22 cellular contexts compared by ENCODE assay signal in genomic region chr2:190478572-190478971, GRCh38. TPM values are rescaled to one million over a fixed set of nuclear protein-coding genes. Genes with fewer than 3 reads are reported as not detected.
DNase-seq lines count a peak whose midpoint lies in the region; ATAC-seq and TF ChIP-seq lines count a peak whose summit lies in the region.
"Had no signal": no experiment of that assay in that cellular context is flagged by ENCODE, and none has a peak within 500 bp of the region (broad histone marks: within the 10 kb centered on the region; RNA-seq: fewer than 3 reads in every experiment).

No MANE protein-coding gene starts in this region.

- TF ChIP-seq CTCF in right atrium auricular region (IDR thresholded peaks at IDR 0.05) (no peak), esophagus muscularis mucosa (IDR thresholded peaks at IDR 0.05) (no peak), neural progenitor cell (IDR thresholded peaks at IDR 0.05) (no peak), gastrocnemius medialis (IDR thresholded peaks at IDR 0.05 in 4 of 5, conservative IDR thresholded peaks at IDR 0.05 in 1 of 5) (no peak)

- no peaks in the 10 kb centered on the region for H4K20me1 ChIP-seq in neural progenitor cell (ENCODE audit: low read depth)
- H4K20me1 ChIP-seq: BLaER1 treated with 17β-estradiol and CSF1 and Interleukin-3, amounts not matched to agents 10 nM and 100 nM had no signal

- H3K79me2 ChIP-seq in neural progenitor cell (ENCODE audit: low read depth): no peaks in the 10 kb centered on the region

- H3K9me3 ChIP-seq in right atrium auricular region: no peaks in the 10 kb centered on the region
- H3K9me3 ChIP-seq in esophagus muscularis mucosa: no peaks in the 10 kb centered on the region
- no peaks in the 10 kb centered on the region for H3K9me3 ChIP-seq in neural progenitor cell (ENCODE audit: low read depth)
- H3K9me3 ChIP-seq in gastrocnemius medialis: no peaks in the 10 kb centered on the region
- H3K9me3 ChIP-seq: BLaER1 treated with 17β-estradiol and CSF1 and Interleukin-3, amounts not matched to agents 10 nM and 100 nM had no signal

- ATAC-seq in gastrocnemius medialis: no peak
- ATAC-seq in GM21619 (IDR thresholded peaks at IDR 0.05; ENCODE audit: unreplicated experiment): no peak
- ATAC-seq: activated T-cell treated with anti-CD3 and anti-CD28 coated beads, Interleukin-2, amount 50 U/mL, for 4 hours; stimulated activated naive CD8-positive, alpha-beta T cell treated with anti-CD3 and anti-CD28 coated beads, Interleukin-15, Interleukin-2, amounts not matched to agents 100 U/mL and 50 U/mL, for 24 hours had no signal

- 51% methylated on average over 2 of the region's 2 CpGs for WGBS in esophagus muscularis mucosa

- no peak overlapping the region for H3K27ac Mint-ChIP-seq in neural progenitor cell
- H3K27ac Mint-ChIP-seq in activated CD4-positive, alpha-beta memory T cell treated with anti-CD3 and anti-CD28 coated beads for 36 hours: no peak overlapping the region
- H3K27ac Mint-ChIP-seq: activated B cell treated with CpG ODN at 0.5 μM for 24 hours; activated CD4-positive, alpha-beta memory T cell treated with anti-CD3 and anti-CD28 coated beads, Interleukin-2, amount 10 ng/mL, durations not matched to agents 7 days and 5 days had no signal

- CTCF ChIA-PET in activated CD4-positive, alpha-beta memory T cell treated with anti-CD3 and anti-CD28 coated beads for 36 hours (lab: Charles Lee): no interaction called here

- H3K36me3 Mint-ChIP-seq in neural progenitor cell: no peaks in the 10 kb centered on the region
- H3K36me3 Mint-ChIP-seq in activated CD4-positive, alpha-beta memory T cell treated with anti-CD3 and anti-CD28 coated beads for 36 hours: peaks cover 18% of the 10 kb centered on the region
- H3K36me3 Mint-ChIP-seq: naive B cell had no signal

- no peaks in the 10 kb centered on the region for H3K36me3 ChIP-seq in right atrium auricular region
- no peaks in the 10 kb centered on the region for H3K36me3 ChIP-seq in esophagus muscularis mucosa
- H3K36me3 ChIP-seq in neural progenitor cell: no peaks in the 10 kb centered on the region
- H3K36me3 ChIP-seq in gastrocnemius medialis: no peaks in the 10 kb centered on the region
- H3K36me3 ChIP-seq: BLaER1 treated with 17β-estradiol and CSF1 and Interleukin-3, amounts not matched to agents 10 nM and 100 nM had no signal

- H3K4me1 ChIP-seq in right atrium auricular region (peaks cover 0 to 15% of the 10 kb centered on the region in 2 donors), esophagus muscularis mucosa (peaks cover 16 to 44% (median 39%) of the 10 kb centered on the region in 4 donors), neural progenitor cell (no peaks in the 10 kb centered on the region), gastrocnemius medialis (peaks cover 0 to 7% of the 10 kb centered on the region in 2 donors)
- H3K4me1 ChIP-seq: BLaER1 treated with 17β-estradiol and CSF1 and Interleukin-3, amounts not matched to agents 10 nM and 100 nM had no signal

- H3K27ac ChIP-seq in right atrium auricular region (peak overlapping the region; percentile 63 to 67), esophagus muscularis mucosa (replicated peaks in 1 of 4) (peak overlapping the region; percentile 78 to 82 (median 80)), neural progenitor cell (no peak overlapping the region), gastrocnemius medialis (no peak overlapping the region)
- H3K27ac ChIP-seq: BLaER1 treated with 17β-estradiol and CSF1 and Interleukin-3, amounts not matched to agents 10 nM and 100 nM; SK-N-MC had no signal

- in situ Hi-C loops in gastrocnemius medialis (cut with MboI; ENCODE audit: low sequenced_read_pairs in 4 of 4): no loop called here
- in situ Hi-C loops in ACHN (cut with HindIII; ENCODE audit: low pct_ligation_motif_present, low pct_unique_long_range_greater_than_20kb, low sequenced_read_pairs): no loop called here

- H3F3A ChIP-seq in neural progenitor cell (ENCODE audit: low read depth): no peaks in the 10 kb centered on the region

- DNase-seq in right atrium auricular region (ENCODE audit: low spot score) (no peak), cardiac septum (ENCODE audit: low spot score) (no peak), esophagus muscularis mucosa (ENCODE audit: extremely low spot score) (no peak), neural progenitor cell (ENCODE audit: low spot score) (no peak), gastrocnemius medialis (no peak), ACHN (no peak)
- DNase-seq in activated CD4-positive, alpha-beta memory T cell treated with anti-CD3 and anti-CD28 coated beads for 36 hours: no peak
- DNase-seq: activated B cell treated with CpG ODN at 0.5 μM for 24 hours; activated CD4-positive, alpha-beta memory T cell treated with anti-CD3 and anti-CD28 coated beads, Interleukin-2, amount 10 ng/mL, durations not matched to agents 7 days and 5 days; activated naive CD4-positive, alpha-beta T cell treated with anti-CD3 and anti-CD28 coated beads, Interleukin-2, amount 50 U/mL, for 16 hours; activated T-cell treated with anti-CD3 and anti-CD28 coated beads, Interleukin-2, amount 50 U/mL, for 4 hours; naive B cell; NCI-H1105 treated with DMSO at 0.1 percent for 48 hours; NCI-H2081 treated with DMSO at 0.1 percent for 48 hours; stimulated activated CD4-positive, alpha-beta T cell treated with anti-CD3 and anti-CD28 coated beads, Interleukin-4, amount 100 ng/mL, for 1 hour; stimulated activated naive CD8-positive, alpha-beta T cell treated with anti-CD3 and anti-CD28 coated beads, Interleukin-15, Interleukin-2, amounts not matched to agents 100 U/mL and 50 U/mL, for 24 hours; T-helper 2 cell had no signal

- no peak overlapping the region for H3K4me3 ChIP-seq in right atrium auricular region
- peak overlapping the region; percentile 31 to 46 (median 36) for H3K4me3 ChIP-seq in esophagus muscularis mucosa
- H3K4me3 ChIP-seq in neural progenitor cell: no peak overlapping the region
- H3K4me3 ChIP-seq in gastrocnemius medialis: no peak overlapping the region
- H3K4me3 ChIP-seq: BLaER1 treated with 17β-estradiol and CSF1 and Interleukin-3, amounts not matched to agents 10 nM and 100 nM; lung; SK-N-MC; smooth muscle cell had no signal

- no peak overlapping the region for H3K4me3 Mint-ChIP-seq in neural progenitor cell
- H3K4me3 Mint-ChIP-seq in activated CD4-positive, alpha-beta memory T cell treated with anti-CD3 and anti-CD28 coated beads for 36 hours: no peak overlapping the region
- H3K4me3 Mint-ChIP-seq: activated B cell treated with CpG ODN at 0.5 μM for 24 hours; activated CD4-positive, alpha-beta memory T cell treated with anti-CD3 and anti-CD28 coated beads, Interleukin-2, amount 10 ng/mL, durations not matched to agents 7 days and 5 days; activated T-cell treated with anti-CD3 and anti-CD28 coated beads, Interleukin-2, amount 50 U/mL, for 4 hours; naive B cell had no signal

- peaks cover 2% of the 10 kb centered on the region for H3K9me3 Mint-ChIP-seq in neural progenitor cell
- H3K9me3 Mint-ChIP-seq in activated CD4-positive, alpha-beta memory T cell treated with anti-CD3 and anti-CD28 coated beads for 36 hours: peaks cover 7% of the 10 kb centered on the region
- H3K9me3 Mint-ChIP-seq: activated B cell treated with CpG ODN at 0.5 μM for 24 hours; activated T-cell treated with anti-CD3 and anti-CD28 coated beads, Interleukin-2, amount 50 U/mL, for 4 hours had no signal

- H3K27me3 ChIP-seq in right atrium auricular region (no peaks in the 10 kb centered on the region), esophagus muscularis mucosa (no peaks in the 10 kb centered on the region), neural progenitor cell (no peaks in the 10 kb centered on the region), gastrocnemius medialis (no peaks in the 10 kb centered on the region)
- H3K27me3 ChIP-seq: BLaER1 treated with 17β-estradiol and CSF1 and Interleukin-3, amounts not matched to agents 10 nM and 100 nM had no signal

- TF ChIP-seq POLR2A in esophagus muscularis mucosa (IDR thresholded peaks at IDR 0.05; ENCODE audit: low read depth) (no peak), gastrocnemius medialis (IDR thresholded peaks at IDR 0.05) (no peak)

- no peak overlapping the region for H3K4me2 ChIP-seq in neural progenitor cell
- H3K4me2 ChIP-seq: BLaER1 treated with 17β-estradiol and CSF1 and Interleukin-3, amounts not matched to agents 10 nM and 100 nM; smooth muscle cell had no signal

- intact Hi-C loops in cardiac septum (cut with DNase I): no loop called here
- intact Hi-C loops in esophagus muscularis mucosa (cut with DNase I): no loop called here
- intact Hi-C loops in gastrocnemius medialis (cut with DNase I; ENCODE audit: low total_unique reads): no loop called here
- intact Hi-C loops in activated CD4-positive, alpha-beta memory T cell treated with anti-CD3 and anti-CD28 coated beads for 36 hours (cut with micrococcal nuclease): no loop called here

- no peaks in the 10 kb centered on the region for H3K27me3 Mint-ChIP-seq in neural progenitor cell (ENCODE audit: insufficient read depth, low read depth)
- H3K27me3 Mint-ChIP-seq in activated CD4-positive, alpha-beta memory T cell treated with anti-CD3 and anti-CD28 coated beads for 36 hours: no peaks in the 10 kb centered on the region
- H3K27me3 Mint-ChIP-seq: activated B cell treated with CpG ODN at 0.5 μM for 24 hours; activated CD4-positive, alpha-beta memory T cell treated with anti-CD3 and anti-CD28 coated beads, Interleukin-2, amount 10 ng/mL, durations not matched to agents 7 days and 5 days; naive B cell had no signal

- POLR2A ChIA-PET in activated CD4-positive, alpha-beta memory T cell treated with anti-CD3 and anti-CD28 coated beads for 36 hours (lab: Charles Lee): interaction anchor here (1.7 kb wide), 1 partner anchor 110 kb away, joined by 3 read pairs; no protein-coding TSS in a partner anchor

- H2AFZ ChIP-seq in neural progenitor cell (replicated peaks): peak overlapping the region; percentile 30

- no peak overlapping the region for H3K9ac ChIP-seq in neural progenitor cell
- H3K9ac ChIP-seq: BLaER1 treated with 17β-estradiol and CSF1 and Interleukin-3, amounts not matched to agents 10 nM and 100 nM had no signal

- H3K4me1 Mint-ChIP-seq in neural progenitor cell: peaks cover 8% of the 10 kb centered on the region
- H3K4me1 Mint-ChIP-seq in activated CD4-positive, alpha-beta memory T cell treated with anti-CD3 and anti-CD28 coated beads for 36 hours (ENCODE audit: low read depth): no peaks in the 10 kb centered on the region
- H3K4me1 Mint-ChIP-seq: activated B cell treated with CpG ODN at 0.5 μM for 24 hours; activated CD4-positive, alpha-beta memory T cell treated with anti-CD3 and anti-CD28 coated beads, Interleukin-2, amount 10 ng/mL, durations not matched to agents 7 days and 5 days had no signal

- TF ChIP-seq EP300 in esophagus muscularis mucosa (IDR thresholded peaks at IDR 0.05): no peak

RNA-seq across cellular contexts. Expression of gene NEMP2, which starts 56.0 kb away (rescaled TPM):
- total RNA-seq in right atrium auricular region (1 to 10 TPM; 2.7 to 3.3 TPM), cardiac septum (3.6 TPM), esophagus muscularis mucosa (1 to 10 TPM; 2.5 to 5.7 (median 4.3) TPM), neural progenitor cell (ENCODE audit: low replicate concordance) (3.9 and 13.8 TPM in 2 replicates), gastrocnemius medialis (1 to 10 TPM in 3 of 4 donors, under 1 TPM in 1; 0.24 to 1.7 (median 1.3) TPM)
- 10 to 100 TPM; 28.8 to 30.0 TPM for total RNA-seq in activated CD4-positive, alpha-beta memory T cell treated with anti-CD3 and anti-CD28 coated beads for 36 hours

Comparison
In these comparisons a context has a peak if more than half of its experiments do, and no peak if none do; other contexts are left out.
1. H3K27ac ChIP-seq: peak in right atrium auricular region (2 of 2) and esophagus muscularis mucosa (4 of 4); none in neural progenitor cell (single experiment) and gastrocnemius medialis (0 of 4).
2. H3K4me3 ChIP-seq: peak in esophagus muscularis mucosa (4 of 4); none in right atrium auricular region (0 of 2), neural progenitor cell (single experiment) and gastrocnemius medialis (0 of 4).